Comparison of ENCODE assay signal across 1 cellular context in genomic region chr11:14892036-14892556, GRCh38.
TF ChIP-seq lines count a peak whose summit lies in the region.

Gene CYP2R1 (minus strand): TSS chr11:14892231. CDS start chr11:14892205, 26 bp downstream.

TF ChIP-seq in HepG2, 621 proteins besides CTCF, POLR2A, EP300 and RAD21 (continued from another document and continues in another):
- TF ChIP-seq KLF6 (CRISPR knock-in tag; IDR thresholded peaks at IDR 0.05) (peak; percentile 66; the same call in 1 of the 2 replicates), ZMYM2 (CRISPR knock-in tag; IDR thresholded peaks at IDR 0.05) (peak; percentile 94), TAF1 (CRISPR knock-in tag; IDR thresholded peaks at IDR 0.05) (no peak), ZNF724P (CRISPR knock-in tag; IDR thresholded peaks at IDR 0.05; ENCODE audit: borderline replicate concordance) (no peak), ATF1 (CRISPR knock-in tag; IDR thresholded peaks at IDR 0.05) (no peak), SALL2 (CRISPR knock-in tag; IDR thresholded peaks at IDR 0.05) (no peak), HMG20A (CRISPR knock-in tag; IDR thresholded peaks at IDR 0.05; ENCODE audit: borderline replicate concordance) (no peak), ZNF776 (CRISPR knock-in tag; IDR thresholded peaks at IDR 0.05) (no peak), KIAA2018 (CRISPR knock-in tag; IDR thresholded peaks at IDR 0.05; ENCODE audit: borderline replicate concordance) (no peak), SATB2 (CRISPR knock-in tag; IDR thresholded peaks at IDR 0.05) (0 out of 2 replicates have a peak, but pooled peaks have one; percentile 16), NFYB (CRISPR knock-in tag; IDR thresholded peaks at IDR 0.05) (peak; percentile 89), ZNF501 (CRISPR knock-in tag; IDR thresholded peaks at IDR 0.05) (peak; percentile 73), ZNF331 (CRISPR knock-in tag; IDR thresholded peaks at IDR 0.05) (peak; percentile 64; the same call in 1 of the 2 replicates), SP2 (CRISPR knock-in tag; IDR thresholded peaks at IDR 0.05) (peak; percentile 94), TFE3 (CRISPR knock-in tag; IDR thresholded peaks at IDR 0.05) (0 out of 2 replicates have a peak, but pooled peaks have one; percentile 21), IRF2 (CRISPR knock-in tag; IDR thresholded peaks at IDR 0.05) (peak; percentile 30; the same call in 1 of the 2 replicates), YEATS4 (CRISPR knock-in tag; IDR thresholded peaks at IDR 0.05; ENCODE audit: borderline replicate concordance) (no peak), BCL3 (CRISPR knock-in tag; IDR thresholded peaks at IDR 0.05) (no peak), ZNF430 (CRISPR knock-in tag; IDR thresholded peaks at IDR 0.05) (0 out of 2 replicates have a peak, but pooled peaks have one; percentile 51), ARID2 (CRISPR knock-in tag; IDR thresholded peaks at IDR 0.05; ENCODE audit: borderline replicate concordance) (no peak), ZNF451 (CRISPR knock-in tag; IDR thresholded peaks at IDR 0.05) (no peak), MEIS2 (CRISPR knock-in tag; IDR thresholded peaks at IDR 0.05) (peak; percentile 87), ATF4 (CRISPR knock-in tag; IDR thresholded peaks at IDR 0.05) (no peak), E2F1 (CRISPR knock-in tag; IDR thresholded peaks at IDR 0.05) (peak; percentile 35; the same call in 1 of the 2 replicates), POLR2G (IDR thresholded peaks at IDR 0.05; ENCODE audit: low read depth, low read length) (peak; percentile 44; the same call in 1 of the 2 replicates), ZNF709 (CRISPR knock-in tag; IDR thresholded peaks at IDR 0.05) (no peak), NFKBIZ (CRISPR knock-in tag; IDR thresholded peaks at IDR 0.05) (no peak), MYC (CRISPR knock-in tag; IDR thresholded peaks at IDR 0.05; ENCODE audit: borderline replicate concordance) (peak; percentile 51; the same call in 1 of the 2 replicates), FOXM1 (CRISPR knock-in tag; IDR thresholded peaks at IDR 0.05) (no peak), ZBTB26 (CRISPR knock-in tag; IDR thresholded peaks at IDR 0.05; ENCODE audit: borderline replicate concordance) (peak; percentile 90), KDM3A (CRISPR knock-in tag; IDR thresholded peaks at IDR 0.05; ENCODE audit: low read depth) (0 out of 2 replicates have a peak, but pooled peaks have one; percentile 50), ZNF335 (CRISPR knock-in tag; IDR thresholded peaks at IDR 0.05) (no peak), MTERF4 (CRISPR knock-in tag; IDR thresholded peaks at IDR 0.05) (peak; percentile 64; the same call in 1 of the 2 replicates), YY1 (IDR thresholded peaks at IDR 0.05; ENCODE audit: insufficient read depth, insufficient replicate concordance, low read depth, low read length) (peak; percentile 19), ZNF607 (CRISPR knock-in tag; IDR thresholded peaks at IDR 0.05; ENCODE audit: borderline replicate concordance) (no peak), GLI4 (CRISPR knock-in tag; IDR thresholded peaks at IDR 0.05; ENCODE audit: borderline replicate concordance) (no peak), STAG1 (CRISPR knock-in tag; IDR thresholded peaks at IDR 0.05) (no peak)
- TF ChIP-seq, protein P1, sequence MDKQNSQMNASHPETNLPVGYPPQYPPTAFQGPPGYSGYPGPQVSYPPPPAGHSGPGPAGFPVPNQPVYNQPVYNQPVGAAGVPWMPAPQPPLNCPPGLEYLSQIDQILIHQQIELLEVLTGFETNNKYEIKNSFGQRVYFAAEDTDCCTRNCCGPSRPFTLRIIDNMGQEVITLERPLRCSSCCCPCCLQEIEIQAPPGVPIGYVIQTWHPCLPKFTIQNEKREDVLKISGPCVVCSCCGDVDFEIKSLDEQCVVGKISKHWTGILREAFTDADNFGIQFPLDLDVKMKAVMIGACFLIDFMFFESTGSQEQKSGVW (CRISPR knock-in tag; IDR thresholded peaks at IDR 0.05; ENCODE audit: borderline replicate concordance), result no peak
- TF ChIP-seq, protein P2, sequence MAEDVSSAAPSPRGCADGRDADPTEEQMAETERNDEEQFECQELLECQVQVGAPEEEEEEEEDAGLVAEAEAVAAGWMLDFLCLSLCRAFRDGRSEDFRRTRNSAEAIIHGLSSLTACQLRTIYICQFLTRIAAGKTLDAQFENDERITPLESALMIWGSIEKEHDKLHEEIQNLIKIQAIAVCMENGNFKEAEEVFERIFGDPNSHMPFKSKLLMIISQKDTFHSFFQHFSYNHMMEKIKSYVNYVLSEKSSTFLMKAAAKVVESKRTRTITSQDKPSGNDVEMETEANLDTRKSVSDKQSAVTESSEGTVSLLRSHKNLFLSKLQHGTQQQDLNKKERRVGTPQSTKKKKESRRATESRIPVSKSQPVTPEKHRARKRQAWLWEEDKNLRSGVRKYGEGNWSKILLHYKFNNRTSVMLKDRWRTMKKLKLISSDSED (CRISPR knock-in tag; IDR thresholded peaks at IDR 0.05), result no peak
- TF ChIP-seq, protein P3, sequence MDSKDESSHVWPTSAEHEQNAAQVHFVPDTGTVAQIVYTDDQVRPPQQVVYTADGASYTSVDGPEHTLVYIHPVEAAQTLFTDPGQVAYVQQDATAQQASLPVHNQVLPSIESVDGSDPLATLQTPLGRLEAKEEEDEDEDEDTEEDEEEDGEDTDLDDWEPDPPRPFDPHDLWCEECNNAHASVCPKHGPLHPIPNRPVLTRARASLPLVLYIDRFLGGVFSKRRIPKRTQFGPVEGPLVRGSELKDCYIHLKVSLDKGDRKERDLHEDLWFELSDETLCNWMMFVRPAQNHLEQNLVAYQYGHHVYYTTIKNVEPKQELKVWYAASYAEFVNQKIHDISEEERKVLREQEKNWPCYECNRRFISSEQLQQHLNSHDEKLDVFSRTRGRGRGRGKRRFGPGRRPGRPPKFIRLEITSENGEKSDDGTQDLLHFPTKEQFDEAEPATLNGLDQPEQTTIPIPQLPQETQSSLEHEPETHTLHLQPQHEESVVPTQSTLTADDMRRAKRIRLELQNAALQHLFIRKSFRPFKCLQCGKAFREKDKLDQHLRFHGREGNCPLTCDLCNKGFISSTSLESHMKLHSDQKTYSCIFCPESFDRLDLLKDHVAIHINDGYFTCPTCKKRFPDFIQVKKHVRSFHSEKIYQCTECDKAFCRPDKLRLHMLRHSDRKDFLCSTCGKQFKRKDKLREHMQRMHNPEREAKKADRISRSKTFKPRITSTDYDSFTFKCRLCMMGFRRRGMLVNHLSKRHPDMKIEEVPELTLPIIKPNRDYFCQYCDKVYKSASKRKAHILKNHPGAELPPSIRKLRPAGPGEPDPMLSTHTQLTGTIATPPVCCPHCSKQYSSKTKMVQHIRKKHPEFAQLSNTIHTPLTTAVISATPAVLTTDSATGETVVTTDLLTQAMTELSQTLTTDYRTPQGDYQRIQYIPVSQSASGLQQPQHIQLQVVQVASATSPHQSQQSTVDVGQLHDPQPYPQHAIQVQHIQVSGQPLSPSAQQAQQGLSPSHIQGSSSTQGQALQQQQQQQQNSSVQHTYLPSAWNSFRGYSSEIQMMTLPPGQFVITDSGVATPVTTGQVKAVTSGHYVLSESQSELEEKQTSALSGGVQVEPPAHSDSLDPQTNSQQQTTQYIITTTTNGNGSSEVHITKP (CRISPR knock-in tag; IDR thresholded peaks at IDR 0.05; ENCODE audit: low read depth), result no peak
